ENCODE assay signal across 19 cellular contexts in the genomic region with DNA sequence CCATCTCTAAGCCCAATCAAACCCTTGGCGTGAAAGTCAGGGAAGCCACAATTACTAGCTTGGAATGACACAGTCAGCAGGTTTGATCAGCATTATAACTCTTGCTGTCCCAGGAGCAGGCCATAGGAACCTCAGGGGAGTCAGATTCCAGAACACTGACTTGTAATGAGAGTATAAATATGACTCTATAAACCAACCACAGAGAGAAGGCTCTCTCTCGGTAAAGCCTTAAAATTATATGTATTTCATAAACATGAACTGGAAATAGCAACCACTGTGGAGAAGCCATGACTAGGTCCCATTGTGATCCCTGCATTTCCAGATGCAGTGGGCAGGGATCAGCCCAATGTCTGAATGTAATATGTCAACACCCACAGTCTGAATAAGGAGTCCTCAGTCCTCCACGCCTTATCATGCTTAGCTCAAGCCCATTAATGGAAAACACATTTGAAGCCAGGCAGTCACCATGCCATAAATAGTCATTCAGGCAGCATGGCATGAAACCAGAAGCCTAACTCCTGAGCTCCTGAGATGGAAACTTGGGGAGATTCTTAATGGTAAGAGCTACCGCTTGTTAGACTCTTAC.
"Had no signal": no experiment of that assay in that cellular context is flagged by ENCODE, and none has a peak within 500 bp of the region (broad histone marks: within the 10 kb centered on the region; RNA-seq: fewer than 3 reads in every experiment).

No MANE protein-coding gene starts in this region.

- FAIRE-seq: endometrium, islet of Langerhans had no signal

- H3K36me3 Mint-ChIP-seq: activated naive CD8-positive, alpha-beta T cell; natural killer cell treated with Interleukin-12 subunit alpha and Interleukin-12 subunit beta and Interleukin-15 and Interleukin-18, amount 100 ng/mL, for 72 hours; T-cell; WTC11 had no signal

- H3K36me3 ChIP-seq: lower lobe of right lung, sigmoid colon had no signal

- H3K27me3 ChIP-seq: body of pancreas, sigmoid colon had no signal

- H3K9me3 ChIP-seq: body of pancreas, lower lobe of right lung, sigmoid colon had no signal

- H3K4me3 ChIP-seq: body of pancreas, coronary artery, lower lobe of right lung, sigmoid colon had no signal

- H3K27ac Mint-ChIP-seq: activated CD4-positive, alpha-beta T cell treated with anti-CD3 and anti-CD28 coated beads for 36 hours; activated naive CD8-positive, alpha-beta T cell; natural killer cell treated with Interleukin-12 subunit alpha and Interleukin-12 subunit beta and Interleukin-15 and Interleukin-18, amount 100 ng/mL, for 72 hours; T-cell; WTC11 had no signal

- ATAC-seq: activated CD4-positive, alpha-beta T cell treated with anti-CD3 and anti-CD28 coated beads for 36 hours; body of pancreas; lower lobe of right lung; natural killer cell treated with Interleukin-12 subunit alpha and Interleukin-12 subunit beta and Interleukin-15 and Interleukin-18, amount 100 ng/mL, for 72 hours; stimulated activated naive CD8-positive, alpha-beta T cell treated with anti-CD3 and anti-CD28 coated beads, Interleukin-15, Interleukin-2, amounts not matched to agents 100 U/mL and 50 U/mL, for 24 hours; T-cell; WTC11 had no signal

- H3K4me1 ChIP-seq: body of pancreas, lower lobe of right lung had no signal

- DNase-seq: activated CD4-positive, alpha-beta T cell treated with anti-CD3 and anti-CD28 coated beads for 36 hours; activated CD4-positive, alpha-beta T cell treated with anti-CD3 and anti-CD28 coated beads, Interleukin-2, amount 50 U/mL, for 48 hours; activated gamma-delta T cell; body of pancreas; central memory CD4-positive, alpha-beta T cell; hippocampal formation; left cardiac atrium; lower lobe of right lung; nucleus accumbens; sigmoid colon; stimulated activated naive CD8-positive, alpha-beta T cell treated with anti-CD3 and anti-CD28 coated beads, Interleukin-15, Interleukin-2, amounts not matched to agents 100 U/mL and 50 U/mL, for 24 hours; T-cell; trophoblast cell had no signal

- H3K4me1 Mint-ChIP-seq: activated CD4-positive, alpha-beta T cell treated with anti-CD3 and anti-CD28 coated beads for 36 hours; T-cell had no signal

- H3K27me3 Mint-ChIP-seq: activated CD4-positive, alpha-beta T cell treated with anti-CD3 and anti-CD28 coated beads for 36 hours; activated naive CD8-positive, alpha-beta T cell; natural killer cell treated with Interleukin-12 subunit alpha and Interleukin-12 subunit beta and Interleukin-15 and Interleukin-18, amount 100 ng/mL, for 72 hours had no signal

- H3K27ac ChIP-seq: body of pancreas, coronary artery, lower lobe of right lung, sigmoid colon had no signal

- H3K4me3 Mint-ChIP-seq: activated CD4-positive, alpha-beta T cell treated with anti-CD3 and anti-CD28 coated beads for 36 hours; activated naive CD8-positive, alpha-beta T cell; natural killer cell treated with Interleukin-12 subunit alpha and Interleukin-12 subunit beta and Interleukin-15 and Interleukin-18, amount 100 ng/mL, for 72 hours; T-cell; WTC11 had no signal

- H3K9me3 Mint-ChIP-seq: natural killer cell treated with Interleukin-12 subunit alpha and Interleukin-12 subunit beta and Interleukin-15 and Interleukin-18, amount 100 ng/mL, for 72 hours; T-cell; WTC11 had no signal
